ENCODE assay signal across 19 cellular contexts in the genomic region with DNA sequence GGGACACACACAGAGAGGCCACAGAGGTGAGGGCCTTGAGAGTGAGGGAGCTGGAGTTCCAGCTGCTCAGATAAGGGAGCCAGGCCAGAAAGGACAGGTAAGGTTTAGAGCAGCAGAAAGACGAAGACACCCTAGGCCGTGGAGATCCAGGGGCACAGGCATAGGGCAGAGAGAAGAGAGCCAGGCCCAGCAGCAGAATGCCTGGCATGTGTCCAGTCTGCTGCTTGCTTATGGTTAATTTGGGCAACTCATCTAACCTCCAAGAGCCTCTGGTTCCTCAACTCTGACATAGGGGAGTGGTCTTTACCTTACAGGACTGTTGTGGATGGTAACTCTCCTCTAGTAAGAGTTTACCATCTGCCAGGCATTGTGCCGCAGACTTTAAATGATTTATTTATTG. TPM values are rescaled to one million over a fixed set of nuclear protein-coding genes. Genes with fewer than 3 reads are reported as not detected.
DNase-seq lines count a peak whose midpoint lies in the region; TF ChIP-seq lines count a peak whose summit lies in the region.
"Had no signal": no experiment of that assay in that cellular context is flagged by ENCODE, and none has a peak within 500 bp of the region (broad histone marks: within the 10 kb centered on the region; RNA-seq: fewer than 3 reads in every experiment).

No MANE protein-coding gene starts in this region.

- peaks cover 13% of the 10 kb centered on the region for H3K9me3 Mint-ChIP-seq in activated naive CD4-positive, alpha-beta T cell treated with anti-CD3 and anti-CD28 coated beads, Interleukin-2, amount 50 U/mL, for 24 hours
- H3K9me3 Mint-ChIP-seq in CD8-positive, alpha-beta memory T cell = no peaks in the 10 kb centered on the region
- H3K9me3 Mint-ChIP-seq: mesothelial cell of epicardium had no signal

- no peak for TF ChIP-seq CTCF in spleen (IDR thresholded peaks at IDR 0.05 in 8 of 11, conservative IDR thresholded peaks at IDR 0.05 in 3 of 11)
- no peak for TF ChIP-seq CTCF in sigmoid colon (IDR thresholded peaks at IDR 0.05)
- no peak for TF ChIP-seq CTCF in tibial nerve (IDR thresholded peaks at IDR 0.05)

- peaks cover 17% of the 10 kb centered on the region for H3K36me3 Mint-ChIP-seq in activated naive CD4-positive, alpha-beta T cell treated with anti-CD3 and anti-CD28 coated beads, Interleukin-2, amount 50 U/mL, for 24 hours
- peaks cover 0 to 3% (median 3%) of the 10 kb centered on the region in 3 donors for H3K36me3 Mint-ChIP-seq in CD8-positive, alpha-beta memory T cell
- H3K36me3 Mint-ChIP-seq: mesothelial cell of epicardium had no signal

- peaks cover 87% of the 10 kb centered on the region for H3K4me1 Mint-ChIP-seq in activated naive CD4-positive, alpha-beta T cell treated with anti-CD3 and anti-CD28 coated beads, Interleukin-2, amount 50 U/mL, for 24 hours
- H3K4me1 Mint-ChIP-seq in CD8-positive, alpha-beta memory T cell = peaks cover 76 to 88% (median 87%) of the 10 kb centered on the region in 3 donors
- H3K4me1 Mint-ChIP-seq: mesothelial cell of epicardium had no signal

- no peak for DNase-seq in activated naive CD4-positive, alpha-beta T cell treated with Interleukin-2 at 50 U/mL for 16 hours
- no peak for DNase-seq in CD8-positive, alpha-beta memory T cell
- DNase-seq in cerebellar cortex (ENCODE audit: low spot score) = peak; percentile 55
- no peak for DNase-seq in spleen
- DNase-seq in NCI-H2227 (lab: John Stamatoyannopoulos, UW; ENCODE audit: unreplicated experiment) = no peak
- no peak for DNase-seq in sigmoid colon
- no peak for DNase-seq in tibial nerve (ENCODE audit: low spot score in 2 of 2)
- DNase-seq: aorta, caudate nucleus, dorsolateral prefrontal cortex, KBM-7, NCI-H146, NCI-H2171, NCI-H69, right lobe of liver, T1000 had no signal

- H3K27ac ChIP-seq in CD8-positive, alpha-beta memory T cell (ENCODE audit: low read depth, low read length) = no peak overlapping the region
- H3K27ac ChIP-seq in spleen (peak overlapping the region in 6 of 8 donors; percentile 30 to 88 (median 64)), sigmoid colon (no peak overlapping the region), tibial nerve (no peak overlapping the region)
- H3K27ac ChIP-seq: dorsolateral prefrontal cortex, parathyroid adenoma, right lobe of liver had no signal

- intact Hi-C loops in spleen (cut with DNase I; ENCODE audit: low total_unique reads) = no loop called here
- intact Hi-C loops in sigmoid colon (cut with DNase I) = no loop called here

- no peak overlapping the region for H3K4me3 ChIP-seq in CD8-positive, alpha-beta memory T cell (ENCODE audit: low read length)
- H3K4me3 ChIP-seq in spleen (no peak overlapping the region), sigmoid colon (no peak overlapping the region), tibial nerve (no peak overlapping the region)
- H3K4me3 ChIP-seq: dorsolateral prefrontal cortex, right lobe of liver had no signal

- no peaks in the 10 kb centered on the region for H3K27me3 Mint-ChIP-seq in activated naive CD4-positive, alpha-beta T cell treated with anti-CD3 and anti-CD28 coated beads, Interleukin-2, amount 50 U/mL, for 24 hours
- no peaks in the 10 kb centered on the region for H3K27me3 Mint-ChIP-seq in CD8-positive, alpha-beta memory T cell

- TF ChIP-seq EP300 in sigmoid colon (IDR thresholded peaks at IDR 0.05) = no peak
- no peak for TF ChIP-seq EP300 in tibial nerve (IDR thresholded peaks at IDR 0.05)

- WGBS in spleen, 5 donors = 86 to 99% (median 93%) methylated on average over 3 of the region's 3 CpGs
- WGBS in sigmoid colon, 2 donors = 94 to 96% methylated on average over 3 of the region's 3 CpGs
- 92% methylated on average over 3 of the region's 3 CpGs for WGBS in tibial nerve, 2 donors

- CTCF ChIA-PET in CD8-positive, alpha-beta memory T cell (lab: Charles Lee) = interaction anchor here (1.2 to 2.8 kb wide), 7 partner anchors 8 to 49 kb away, joined by 3 to 21 read pairs (median 6); no protein-coding TSS in a partner anchor

- no peaks in the 10 kb centered on the region for H3K27me3 ChIP-seq in CD8-positive, alpha-beta memory T cell (ENCODE audit: insufficient read depth, low read length, poor library complexity, severe bottlenecking)
- H3K27me3 ChIP-seq in spleen (replicated peaks in 1 of 7) (no peaks in the 10 kb centered on the region), sigmoid colon (no peaks in the 10 kb centered on the region), tibial nerve (no peaks in the 10 kb centered on the region)
- H3K27me3 ChIP-seq: dorsolateral prefrontal cortex, right lobe of liver had no signal

- H3K4me3 Mint-ChIP-seq in activated naive CD4-positive, alpha-beta T cell treated with anti-CD3 and anti-CD28 coated beads, Interleukin-2, amount 50 U/mL, for 24 hours = peak overlapping the region; percentile 12
- no peak overlapping the region for H3K4me3 Mint-ChIP-seq in CD8-positive, alpha-beta memory T cell
- H3K4me3 Mint-ChIP-seq: mesothelial cell of epicardium had no signal

- no peaks in the 10 kb centered on the region for H3K9me3 ChIP-seq in CD8-positive, alpha-beta memory T cell (ENCODE audit: low read length)
- H3K9me3 ChIP-seq in spleen = no peaks in the 10 kb centered on the region
- H3K9me3 ChIP-seq in sigmoid colon = no peaks in the 10 kb centered on the region
- no peaks in the 10 kb centered on the region for H3K9me3 ChIP-seq in tibial nerve
- H3K9me3 ChIP-seq: right lobe of liver had no signal

- POLR2A ChIA-PET in CD8-positive, alpha-beta memory T cell (lab: Charles Lee) = no interaction called here

- peaks cover 89% of the 10 kb centered on the region for H3K4me1 ChIP-seq in CD8-positive, alpha-beta memory T cell (ENCODE audit: insufficient read depth, low read length)
- peaks cover 28 to 94% (median 62%) of the 10 kb centered on the region in 6 donors for H3K4me1 ChIP-seq in spleen
- no peaks in the 10 kb centered on the region for H3K4me1 ChIP-seq in sigmoid colon
- peaks cover 0 to under 1% (median 0%) of the 10 kb centered on the region in 4 donors for H3K4me1 ChIP-seq in tibial nerve
- H3K4me1 ChIP-seq: parathyroid adenoma had no signal

- H3K27ac Mint-ChIP-seq in activated naive CD4-positive, alpha-beta T cell treated with anti-CD3 and anti-CD28 coated beads, Interleukin-2, amount 50 U/mL, for 24 hours = peak overlapping the region; percentile 99
- H3K27ac Mint-ChIP-seq in CD8-positive, alpha-beta memory T cell = peak overlapping the region; percentile 55 to 98 (median 96)
- H3K27ac Mint-ChIP-seq: mesothelial cell of epicardium had no signal

- H3K36me3 ChIP-seq in CD8-positive, alpha-beta memory T cell (ENCODE audit: insufficient read depth, low read length) = no peaks in the 10 kb centered on the region
- H3K36me3 ChIP-seq in spleen (no peaks in the 10 kb centered on the region), sigmoid colon (no peaks in the 10 kb centered on the region), tibial nerve (peaks cover 0 to 41% (median 0%) of the 10 kb centered on the region in 3 donors)
- H3K36me3 ChIP-seq: right lobe of liver had no signal

- TF ChIP-seq POLR2A in spleen (IDR thresholded peaks at IDR 0.05) = no peak
- no peak for TF ChIP-seq POLR2A in sigmoid colon (IDR thresholded peaks at IDR 0.05)
- no peak for TF ChIP-seq POLR2A in tibial nerve (IDR thresholded peaks at IDR 0.05)

RNA-seq across cellular contexts. Expression of a gene that starts 35.9 kb away (rescaled TPM):
- total RNA-seq in CD8-positive, alpha-beta memory T cell = 1 to 10 TPM; 4.4 to 5.8 TPM
- polyA plus RNA-seq in CD8-positive, alpha-beta memory T cell = 2.6 TPM
- 10 to 100 TPM in 6 of 7 donors, 1 to 10 TPM in 1; 6.4 to 18.9 (median 11.6) TPM for total RNA-seq in spleen
- 10 to 100 TPM in 1 of 3 donors, 1 to 10 TPM in 2; 7.7 to 10.4 (median 9.0) TPM for polyA plus RNA-seq in spleen
- 1 to 10 TPM in 3 of 4 donors, under 1 TPM in 1; 0.66 to 6.4 (median 3.0) TPM for total RNA-seq in sigmoid colon
- polyA plus RNA-seq in sigmoid colon = 10 to 100 TPM; 21.2 to 26.1 (median 22.8) TPM
- 1 to 10 TPM; 4.9 to 7.1 (median 6.1) TPM for total RNA-seq in tibial nerve

Comparison
In these comparisons a context has a peak if more than half of its experiments do, and no peak if none do; other contexts are left out.
1. H3K27ac ChIP-seq: peak in spleen (6 of 8); none in CD8-positive, alpha-beta memory T cell (single experiment), sigmoid colon (0 of 4) and tibial nerve (0 of 4).